In genomic region chr2:1152375-1152774, GRCh38 we compare ENCODE assay signal across 32 cellular contexts.
"Had no signal": no experiment of that assay in that cellular context is flagged by ENCODE, and none has a peak within 500 bp of the region (broad histone marks: within the 10 kb centered on the region; RNA-seq: fewer than 3 reads in every experiment).

No MANE protein-coding gene starts in this region.

- H3K27me3 ChIP-seq: brain microvascular endothelial cell, esophagus squamous epithelium had no signal

- H3K36me3 Mint-ChIP-seq: activated naive CD8-positive, alpha-beta T cell; T-cell had no signal

- H3K4me3 Mint-ChIP-seq: activated B cell treated with CpG ODN at 0.5 μM for 24 hours; activated CD8-positive, alpha-beta T cell treated with anti-CD3 and anti-CD28 coated beads for 36 hours; activated naive CD8-positive, alpha-beta T cell; activated T-cell treated with anti-CD3 and anti-CD28 coated beads, Interleukin-2, amount 50 U/mL, for 4 hours; activated T-helper 17 cell treated with anti-CD3 and anti-CD28 coated beads, Interleukin-2, amount 50 U/mL, for 72 hours; effector memory CD8-positive, alpha-beta T cell; T-cell; T-helper 17 cell; T-helper 2 cell treated with Interferon-gamma antibody and Interleukin-4, amounts not matched to agents 5 μg/mL and 100 μg/mL, for 36 hours had no signal

- H3K36me3 ChIP-seq: brain microvascular endothelial cell, esophagus squamous epithelium, gastroesophageal sphincter, WERI-Rb-1 had no signal

- H3K27ac Mint-ChIP-seq: activated B cell treated with CpG ODN at 0.5 μM for 24 hours; activated CD8-positive, alpha-beta T cell treated with anti-CD3 and anti-CD28 coated beads for 36 hours; activated naive CD8-positive, alpha-beta T cell; activated T-helper 17 cell treated with anti-CD3 and anti-CD28 coated beads, Interleukin-2, amount 50 U/mL, for 72 hours; effector memory CD8-positive, alpha-beta T cell; T-cell; T-helper 2 cell treated with Interferon-gamma antibody and Interleukin-4, amounts not matched to agents 5 μg/mL and 100 μg/mL, for 36 hours had no signal

- H3K4me1 ChIP-seq: gastroesophageal sphincter had no signal

- FAIRE-seq: astrocyte, colon had no signal

- H3K9me3 Mint-ChIP-seq: activated B cell treated with CpG ODN at 0.5 μM for 24 hours; activated CD8-positive, alpha-beta T cell treated with anti-CD3 and anti-CD28 coated beads for 36 hours; activated T-cell treated with anti-CD3 and anti-CD28 coated beads, Interleukin-2, amount 50 U/mL, for 4 hours; activated T-helper 17 cell treated with anti-CD3 and anti-CD28 coated beads, Interleukin-2, amount 50 U/mL, for 72 hours; effector memory CD8-positive, alpha-beta T cell; T-cell; T-helper 2 cell treated with Interferon-gamma antibody and Interleukin-4, amounts not matched to agents 5 μg/mL and 100 μg/mL, for 36 hours had no signal

- DNase-seq: activated B cell treated with CpG ODN at 0.5 μM for 24 hours; activated CD4-positive, alpha-beta T cell treated with anti-CD3 and anti-CD28 coated beads for 48 hours; activated CD4-positive, alpha-beta T cell treated with anti-CD3 and anti-CD28 coated beads, Interleukin-2, amount 50 U/mL, for 1 hour; activated CD4-positive, alpha-beta T cell treated with anti-CD3 and anti-CD28 coated beads, Interleukin-2, amount 50 U/mL, for 48 hours; activated CD8-positive, alpha-beta memory T cell treated with anti-CD3 and anti-CD28 coated beads for 24 hours; activated CD8-positive, alpha-beta T cell treated with anti-CD3 and anti-CD28 coated beads for 36 hours; activated effector memory CD4-positive, alpha-beta T cell treated with Interleukin-2 at 50 U/mL for 16 hours; activated gamma-delta T cell treated with Interleukin-2 at 50 U/mL for 16 hours; activated naive CD4-positive, alpha-beta T cell treated with anti-CD3 and anti-CD28 coated beads, Interleukin-2, amount 50 U/mL, for 16 hours; activated naive CD4-positive, alpha-beta T cell treated with Interleukin-2 at 50 U/mL for 16 hours; activated T-cell treated with anti-CD3 and anti-CD28 coated beads, Interleukin-2, amount 50 U/mL, for 4 hours; amniotic stem cell; anterior cingulate cortex; brain microvascular endothelial cell; caudate nucleus; cortex of kidney; dermis blood vessel endothelial cell; effector CD4-positive, alpha-beta T cell; effector memory CD8-positive, alpha-beta T cell; erythroblast; esophagus squamous epithelium; foreskin melanocyte; T-cell; T-helper 17 cell; T1000; WERI-Rb-1 had no signal

- H3K4me1 Mint-ChIP-seq: activated T-helper 17 cell treated with anti-CD3 and anti-CD28 coated beads, Interleukin-2, amount 50 U/mL, for 72 hours; T-helper 17 cell had no signal

- H3K4me3 ChIP-seq: esophagus squamous epithelium, gastroesophageal sphincter had no signal

- H3K9me3 ChIP-seq: esophagus squamous epithelium, gastroesophageal sphincter had no signal

- H3K27ac ChIP-seq: brain microvascular endothelial cell, esophagus squamous epithelium, gastroesophageal sphincter, WERI-Rb-1 had no signal

- H3K27me3 Mint-ChIP-seq: activated B cell treated with CpG ODN at 0.5 μM for 24 hours; activated CD8-positive, alpha-beta T cell treated with anti-CD3 and anti-CD28 coated beads for 36 hours; activated naive CD8-positive, alpha-beta T cell; activated T-helper 17 cell treated with anti-CD3 and anti-CD28 coated beads, Interleukin-2, amount 50 U/mL, for 72 hours; effector memory CD8-positive, alpha-beta T cell; T-cell had no signal
